1 cellular context compared by ENCODE assay signal in the genomic region with DNA sequence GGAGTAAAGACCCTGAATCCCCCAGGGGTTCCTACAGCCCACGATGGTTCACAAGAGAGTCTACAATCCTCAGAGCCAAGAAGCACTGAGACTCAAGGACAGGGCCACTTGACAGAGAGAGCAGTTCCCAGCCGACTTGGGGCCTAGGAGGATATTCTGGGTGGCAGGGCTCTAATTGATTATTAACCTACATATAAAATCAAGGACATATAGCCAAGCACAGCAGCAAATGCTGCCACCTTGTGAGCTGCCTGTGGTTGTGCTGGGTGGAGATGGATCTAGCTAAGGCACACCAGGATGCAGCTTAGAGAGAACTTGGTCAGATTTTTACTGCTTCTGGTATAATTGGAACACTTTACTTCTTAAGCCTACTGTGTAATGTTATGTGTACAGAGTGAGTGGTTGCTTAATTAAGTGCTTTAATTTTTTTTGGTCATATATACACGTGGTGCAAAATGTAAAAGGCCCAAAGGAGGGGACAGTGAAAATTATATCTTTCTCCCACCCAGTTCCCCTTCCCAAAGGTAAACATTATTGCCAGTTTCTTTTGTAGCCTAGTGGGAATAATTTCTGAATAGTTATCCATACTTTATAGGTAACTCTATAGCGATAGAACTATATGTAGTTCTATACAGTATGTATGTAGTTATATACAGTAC.
A peak's percentile ranks its signal among the peaks of the same experiment; 100 is the strongest.
TF ChIP-seq lines count a peak whose summit lies in the region.

No MANE protein-coding gene starts in this region.

TF ChIP-seq in HepG2, 621 proteins besides CTCF, POLR2A, EP300 and RAD21 (continued from another document):
- TF ChIP-seq ZNF7 (CRISPR knock-in tag; IDR thresholded peaks at IDR 0.05) (no peak), ZNF652 (CRISPR knock-in tag; IDR thresholded peaks at IDR 0.05; ENCODE audit: borderline replicate concordance, low read depth) (0 out of 2 replicates have a peak, but pooled peaks have one; percentile 19), SSRP1 (CRISPR knock-in tag; IDR thresholded peaks at IDR 0.05) (0 out of 2 replicates have a peak, but pooled peaks have one; percentile 46)
- TF ChIP-seq, protein P1, sequence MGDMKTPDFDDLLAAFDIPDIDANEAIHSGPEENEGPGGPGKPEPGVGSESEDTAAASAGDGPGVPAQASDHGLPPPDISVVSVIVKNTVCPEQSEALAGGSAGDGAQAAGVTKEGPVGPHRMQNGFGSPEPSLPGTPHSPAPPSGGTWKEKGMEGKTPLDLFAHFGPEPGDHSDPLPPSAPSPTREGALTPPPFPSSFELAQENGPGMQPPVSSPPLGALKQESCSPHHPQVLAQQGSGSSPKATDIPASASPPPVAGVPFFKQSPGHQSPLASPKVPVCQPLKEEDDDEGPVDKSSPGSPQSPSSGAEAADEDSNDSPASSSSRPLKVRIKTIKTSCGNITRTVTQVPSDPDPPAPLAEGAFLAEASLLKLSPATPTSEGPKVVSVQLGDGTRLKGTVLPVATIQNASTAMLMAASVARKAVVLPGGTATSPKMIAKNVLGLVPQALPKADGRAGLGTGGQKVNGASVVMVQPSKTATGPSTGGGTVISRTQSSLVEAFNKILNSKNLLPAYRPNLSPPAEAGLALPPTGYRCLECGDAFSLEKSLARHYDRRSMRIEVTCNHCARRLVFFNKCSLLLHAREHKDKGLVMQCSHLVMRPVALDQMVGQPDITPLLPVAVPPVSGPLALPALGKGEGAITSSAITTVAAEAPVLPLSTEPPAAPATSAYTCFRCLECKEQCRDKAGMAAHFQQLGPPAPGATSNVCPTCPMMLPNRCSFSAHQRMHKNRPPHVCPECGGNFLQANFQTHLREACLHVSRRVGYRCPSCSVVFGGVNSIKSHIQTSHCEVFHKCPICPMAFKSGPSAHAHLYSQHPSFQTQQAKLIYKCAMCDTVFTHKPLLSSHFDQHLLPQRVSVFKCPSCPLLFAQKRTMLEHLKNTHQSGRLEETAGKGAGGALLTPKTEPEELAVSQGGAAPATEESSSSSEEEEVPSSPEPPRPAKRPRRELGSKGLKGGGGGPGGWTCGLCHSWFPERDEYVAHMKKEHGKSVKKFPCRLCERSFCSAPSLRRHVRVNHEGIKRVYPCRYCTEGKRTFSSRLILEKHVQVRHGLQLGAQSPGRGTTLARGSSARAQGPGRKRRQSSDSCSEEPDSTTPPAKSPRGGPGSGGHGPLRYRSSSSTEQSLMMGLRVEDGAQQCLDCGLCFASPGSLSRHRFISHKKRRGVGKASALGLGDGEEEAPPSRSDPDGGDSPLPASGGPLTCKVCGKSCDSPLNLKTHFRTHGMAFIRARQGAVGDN (CRISPR knock-in tag; IDR thresholded peaks at IDR 0.05), result no peak
- TF ChIP-seq, protein P2, sequence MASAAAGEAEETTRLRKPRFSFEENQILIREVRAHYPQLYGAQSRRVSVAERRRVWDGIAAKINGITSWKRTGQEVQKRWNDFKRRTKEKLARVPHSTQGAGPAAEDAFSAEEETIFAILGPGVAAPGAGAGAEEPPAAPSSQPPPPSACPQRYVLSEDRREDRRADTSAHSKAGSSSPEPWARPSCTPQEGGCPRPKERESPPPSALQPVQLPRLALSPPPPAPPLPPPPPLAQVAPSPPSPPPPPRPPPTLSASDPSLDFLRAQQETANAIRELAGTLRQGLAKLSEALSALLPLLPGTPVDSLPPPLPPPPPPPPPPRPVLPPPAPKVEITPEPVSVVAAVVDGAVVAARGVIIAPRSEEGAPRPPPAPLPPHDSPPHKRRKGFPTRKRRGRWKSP (CRISPR knock-in tag; IDR thresholded peaks at IDR 0.05), result no peak
- TF ChIP-seq, protein P3, sequence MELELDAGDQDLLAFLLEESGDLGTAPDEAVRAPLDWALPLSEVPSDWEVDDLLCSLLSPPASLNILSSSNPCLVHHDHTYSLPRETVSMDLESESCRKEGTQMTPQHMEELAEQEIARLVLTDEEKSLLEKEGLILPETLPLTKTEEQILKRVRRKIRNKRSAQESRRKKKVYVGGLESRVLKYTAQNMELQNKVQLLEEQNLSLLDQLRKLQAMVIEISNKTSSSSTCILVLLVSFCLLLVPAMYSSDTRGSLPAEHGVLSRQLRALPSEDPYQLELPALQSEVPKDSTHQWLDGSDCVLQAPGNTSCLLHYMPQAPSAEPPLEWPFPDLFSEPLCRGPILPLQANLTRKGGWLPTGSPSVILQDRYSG (CRISPR knock-in tag; IDR thresholded peaks at IDR 0.05), result no peak
